23 cellular contexts compared by ENCODE assay signal in the genomic region with DNA sequence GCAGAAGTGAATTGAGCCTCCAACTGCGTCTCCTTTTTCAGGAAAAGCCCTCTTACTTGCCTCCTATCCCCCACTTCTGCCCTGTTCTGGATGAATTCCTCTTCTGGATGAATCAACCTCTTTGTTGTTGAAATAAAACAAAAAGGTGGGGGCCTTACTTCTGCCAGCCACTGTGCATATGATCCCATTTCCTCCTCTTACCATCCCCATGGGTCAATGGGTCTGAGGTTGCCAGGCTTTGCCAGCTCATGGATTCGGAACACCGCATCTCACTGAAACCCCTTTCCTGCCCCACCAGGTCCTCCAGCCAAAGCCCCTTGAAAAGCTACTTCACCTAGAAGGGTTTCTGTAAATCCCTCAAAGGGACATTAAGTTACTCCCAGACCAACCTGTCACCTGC. TPM values are rescaled to one million over a fixed set of nuclear protein-coding genes. Genes with fewer than 3 reads are reported as not detected.
A peak's percentile ranks its signal among the peaks of the same experiment; 100 is the strongest.
DNase-seq lines count a peak whose midpoint lies in the region; ATAC-seq, FAIRE-seq and TF ChIP-seq lines count a peak whose summit lies in the region.
"Had no signal": no experiment of that assay in that cellular context is flagged by ENCODE, and none has a peak within 500 bp of the region (broad histone marks: within the 10 kb centered on the region; RNA-seq: fewer than 3 reads in every experiment).

No MANE protein-coding gene starts in this region.

- no peaks in the 10 kb centered on the region for H3K36me3 ChIP-seq in hepatocyte (replicated peaks; ENCODE audit: insufficient read depth, low read depth)
- H3K36me3 ChIP-seq: BLaER1 treated with 17β-estradiol and CSF1 and Interleukin-3, amounts not matched to agents 10 nM and 100 nM; SJSA1 had no signal

- no peak overlapping the region for H3K4me2 ChIP-seq in hepatocyte
- H3K4me2 ChIP-seq: BLaER1 treated with 17β-estradiol and CSF1 and Interleukin-3, amounts not matched to agents 10 nM and 100 nM had no signal

- H3K27ac ChIP-seq in hepatocyte, result no peak overlapping the region
- H3K27ac ChIP-seq: BLaER1 treated with 17β-estradiol and CSF1 and Interleukin-3, amounts not matched to agents 10 nM and 100 nM; SJSA1 had no signal

- FAIRE-seq in GM12891 (lab: Jason Lieb, UNC), result no peak
- FAIRE-seq: H54, HepG2, RCC 7860 had no signal

- no peaks in the 10 kb centered on the region for H4K20me1 ChIP-seq in hepatocyte (ENCODE audit: insufficient read depth, poor library complexity, severe bottlenecking)

- H3K27ac Mint-ChIP-seq in activated naive CD4-positive, alpha-beta T cell treated with anti-CD3 and anti-CD28 coated beads for 36 hours, result no peak overlapping the region
- H3K27ac Mint-ChIP-seq: CD4-positive, alpha-beta memory T cell had no signal

- H3K4me3 Mint-ChIP-seq in activated naive CD4-positive, alpha-beta T cell treated with anti-CD3 and anti-CD28 coated beads for 36 hours, result no peak overlapping the region
- H3K4me3 Mint-ChIP-seq: CD4-positive, alpha-beta memory T cell had no signal

- no peaks in the 10 kb centered on the region for H3K9me2 ChIP-seq in hepatocyte (replicated peaks; ENCODE audit: insufficient read depth)

- CTCF ChIA-PET in activated naive CD4-positive, alpha-beta T cell treated with anti-CD3 and anti-CD28 coated beads for 36 hours (lab: Charles Lee), result interaction anchor here (1.3 kb wide), 1 partner anchor 14 kb away, joined by 5 read pairs; no protein-coding TSS in a partner anchor

- H3K27me3 ChIP-seq in hepatocyte, result peaks cover 27% of the 10 kb centered on the region

- TF ChIP-seq POLR2A in GM12891 (IDR thresholded peaks at IDR 0.05; ENCODE audit: low read depth, low read length), result no peak

- peaks cover 22% of the 10 kb centered on the region for H3K27me3 Mint-ChIP-seq in activated naive CD4-positive, alpha-beta T cell treated with anti-CD3 and anti-CD28 coated beads for 36 hours (ENCODE audit: low read depth)

- DNase-seq in COLO829 (ENCODE audit: low spot score) (peak; percentile 68), HT1080 (ENCODE audit: low read depth) (peak; percentile 40), posterior vena cava (ENCODE audit: low spot score) (peak; percentile 34), hepatocyte (ENCODE audit: low spot score) (no peak), GM12891 (ENCODE audit: insufficient read length, low spot score) (no peak)
- no peak for DNase-seq in activated naive CD4-positive, alpha-beta T cell treated with anti-CD3 and anti-CD28 coated beads for 36 hours
- DNase-seq: 8988T; CD4-positive, alpha-beta memory T cell; KBM-7; NCI-H1092; NCI-H1436; NCI-H187 treated with DMSO at 0.1 percent for 48 hours; NCI-H2227 treated with DMSO at 0.1 percent for 48 hours; NCI-H524; NCI-H774 had no signal

- H3K4me3 ChIP-seq in hepatocyte, result no peak overlapping the region
- H3K4me3 ChIP-seq: BLaER1 treated with 17β-estradiol and CSF1 and Interleukin-3, amounts not matched to agents 10 nM and 100 nM; SJSA1 had no signal

- peaks cover 6% of the 10 kb centered on the region for H3K4me1 ChIP-seq in hepatocyte (ENCODE audit: insufficient read depth)

- H3K9me3 ChIP-seq in hepatocyte (ENCODE audit: low read depth), result no peaks in the 10 kb centered on the region
- H3K9me3 ChIP-seq: BLaER1 treated with 17β-estradiol and CSF1 and Interleukin-3, amounts not matched to agents 10 nM and 100 nM had no signal

- no peak overlapping the region for H2AFZ ChIP-seq in hepatocyte

- intact Hi-C loops in posterior vena cava (cut with DNase I), result loop anchor here in 1 of 2 donors (5.0 kb wide), 1 partner anchor 867 kb away; no protein-coding TSS in a partner anchor
- intact Hi-C loops in activated naive CD4-positive, alpha-beta T cell treated with anti-CD3 and anti-CD28 coated beads for 36 hours (cut with micrococcal nuclease), result no loop called here

- ATAC-seq in esophagus mucosa, result peak; percentile 64
- ATAC-seq: HepG2, Right ventricle myocardium inferior had no signal

- no peaks in the 10 kb centered on the region for H3K36me3 Mint-ChIP-seq in activated naive CD4-positive, alpha-beta T cell treated with anti-CD3 and anti-CD28 coated beads for 36 hours (ENCODE audit: low read depth)
- H3K36me3 Mint-ChIP-seq: CD4-positive, alpha-beta memory T cell had no signal

- no peak for TF ChIP-seq CTCF in hepatocyte (IDR thresholded peaks at IDR 0.05; ENCODE audit: poor library complexity)

- H3K79me2 ChIP-seq in hepatocyte, result no peaks in the 10 kb centered on the region

- no peaks in the 10 kb centered on the region for H3K9me3 Mint-ChIP-seq in activated naive CD4-positive, alpha-beta T cell treated with anti-CD3 and anti-CD28 coated beads for 36 hours
- H3K9me3 Mint-ChIP-seq: CD4-positive, alpha-beta memory T cell had no signal

- H3K4me1 Mint-ChIP-seq in activated naive CD4-positive, alpha-beta T cell treated with anti-CD3 and anti-CD28 coated beads for 36 hours (ENCODE audit: low read depth), result peaks cover 2% of the 10 kb centered on the region

- 98% methylated on average over 3 of the region's 3 CpGs for WGBS in hepatocyte (ENCODE audit: low lambda C conversion rate, missing lambda C conversion rate)

TF ChIP-seq in GM12891, 5 proteins besides CTCF, POLR2A, EP300 and RAD21:
- no peak for TF ChIP-seq PAX5 (IDR thresholded peaks at IDR 0.05; ENCODE audit: insufficient read depth, low read length, severe bottlenecking)
- TF ChIP-seq POU2F2 (IDR thresholded peaks at IDR 0.05; ENCODE audit: low read depth, low read length), result no peak
- TF ChIP-seq TAF1 (IDR thresholded peaks at IDR 0.05; ENCODE audit: low read depth, low read length), result no peak
- no peak for TF ChIP-seq POLR2AphosphoS5 (IDR thresholded peaks at IDR 0.05; ENCODE audit: low read depth, low read length)
- no peak for TF ChIP-seq SPI1 (IDR thresholded peaks at IDR 0.05; ENCODE audit: low read depth, low read length)

RNA-seq across cellular contexts. Expression of a gene that starts 3.7 kb away (rescaled TPM):
- 2.4 and 2.9 TPM in 2 replicates for total RNA-seq in HT1080 (2014; rRNA removed; shearing (Covaris generic))
- 2.6 and 3.4 TPM in 2 replicates for polyA plus RNA-seq in HT1080 (2015; cell fraction: cytosol; rRNA removed)
- 2.4 and 2.6 TPM in 2 replicates for polyA plus RNA-seq in HT1080 (2015; cell fraction: nucleus; rRNA removed)
- 3.0 TPM for total RNA-seq in esophagus mucosa
- total RNA-seq in posterior vena cava, result 1 to 10 TPM; 3.3 to 5.2 TPM
- 1.3 and 2.9 TPM in 2 replicates for total RNA-seq in hepatocyte
- polyA plus RNA-seq in hepatocyte, result 1.9 and 2.9 TPM in 2 replicates
- polyA plus RNA-seq in GM12891 (2012; ENCODE audit: low read depth, missing spikeins), result not detected
- not detected for total RNA-seq in activated naive CD4-positive, alpha-beta T cell treated with anti-CD3 and anti-CD28 coated beads for 36 hours
- total RNA-seq: CD4-positive, alpha-beta memory T cell; HepG2; OCI-LY7; SJSA1 had no signal
- polyA plus RNA-seq: CD4-positive, alpha-beta memory T cell; HepG2 had no signal

Comparison
In these comparisons a context has a peak if more than half of its experiments do, and no peak if none do; other contexts are left out.
1. DNase-seq: peak in COLO829 (single experiment), HT1080 (single experiment) and posterior vena cava (single experiment); none in hepatocyte (single experiment), GM12891 (single experiment) and activated naive CD4-positive, alpha-beta T cell treated with anti-CD3 and anti-CD28 coated beads for 36 hours (single experiment).